1 cellular context compared by ENCODE assay signal in genomic region chr7:121038717-121039509, GRCh38.
TF ChIP-seq lines count a peak whose summit lies in the region.

No MANE protein-coding gene starts in this region.

TF ChIP-seq in K562, 482 proteins besides CTCF, POLR2A, EP300 and RAD21 (continued from another document and continues in another):
- TF ChIP-seq ZNF639 (CRISPR knock-in tag; conservative IDR thresholded peaks at IDR 0.05 in 1 of 2, IDR thresholded peaks at IDR 0.05 in 1 of 2) (peak in 1 of 2 experiments; percentile 95; a peak in 2 of 4 replicates), CUX1 (CRISPR knock-in tag; IDR thresholded peaks at IDR 0.05) (peak; percentile 83; the same call in 1 of the 2 replicates), ZBTB11 (CRISPR knock-in tag; IDR thresholded peaks at IDR 0.05) (peak in 1 of 3 experiments; percentile 75; a peak in 1 of 6 replicates), SIX5 (IDR thresholded peaks at IDR 0.05; ENCODE audit: borderline replicate concordance in 1 of 2, insufficient read depth in 1 of 2, low read depth in 1 of 2, low read length in 2 of 2) (no peak), ZNF316 (IDR thresholded peaks at IDR 0.05) (peak; percentile 93), IFI16 (CRISPR knock-in tag; IDR thresholded peaks at IDR 0.05) (peak; percentile 58; the same call in 1 of the 2 replicates), USF1 (CRISPR knock-in tag; IDR thresholded peaks at IDR 0.05) (no peak), ZNF318 (IDR thresholded peaks at IDR 0.05; ENCODE audit: borderline replicate concordance in 1 of 2, low read depth in 1 of 2) (peak in 1 of 2 experiments; percentile 91; a peak in 2 of 4 replicates), KDM1A (IDR thresholded peaks at IDR 0.05) (peak; percentile 94 to 97), MYC (IDR thresholded peaks at IDR 0.05; ENCODE audit: low read depth, low read length) (peak; percentile 70; the same call in 1 of the 2 replicates), MYC (CRISPR knock-in tag; IDR thresholded peaks at IDR 0.05; ENCODE audit: borderline replicate concordance, low read depth) (no peak; the same call in 1 of the 2 replicates), ZFP30 (CRISPR knock-in tag; IDR thresholded peaks at IDR 0.05; ENCODE audit: borderline replicate concordance) (no peak), SMARCB1 (IDR thresholded peaks at IDR 0.05; ENCODE audit: insufficient read length, low read depth) (peak; percentile 87), HNRNPUL1 (IDR thresholded peaks at IDR 0.05; ENCODE audit: low read length) (no peak), FOSL1 (tag; conservative IDR thresholded peaks at IDR 0.05) (peak; percentile 95), ELK3 (CRISPR knock-in tag; IDR thresholded peaks at IDR 0.05) (peak; percentile 73; the same call in 1 of the 2 replicates), MAZ (CRISPR knock-in tag; conservative IDR thresholded peaks at IDR 0.05 in 1 of 2, IDR thresholded peaks at IDR 0.05 in 1 of 2) (peak; percentile 68 to 71), ZNF644 (tag; IDR thresholded peaks at IDR 0.05; ENCODE audit: low read depth) (peak; percentile 94), CHD1 (IDR thresholded peaks at IDR 0.05; ENCODE audit: low read length) (peak; percentile 45), PKNOX1 (IDR thresholded peaks at IDR 0.05) (peak; percentile 97), ZMIZ1 (IDR thresholded peaks at IDR 0.05; ENCODE audit: low read depth in 2 of 2, low read length in 2 of 2) (peak in 1 of 2 experiments; percentile 97; a peak in 2 of 4 replicates), TEAD1 (CRISPR knock-in tag; IDR thresholded peaks at IDR 0.05) (peak; percentile 31 to 95; a peak in 2 of 4 replicates), EP400 (IDR thresholded peaks at IDR 0.05) (peak; percentile 84), HDAC2 (IDR thresholded peaks at IDR 0.05) (peak; percentile 99), RCOR1 (IDR thresholded peaks at IDR 0.05; ENCODE audit: borderline replicate concordance in 1 of 2, low read depth in 2 of 2, low read length in 2 of 2) (peak; percentile 69 to 98; a peak in 3 of 4 replicates)
